22 cellular contexts compared by ENCODE assay signal in genomic region chr18:48852792-48853191, GRCh38.
DNase-seq lines count a peak whose midpoint lies in the region; ATAC-seq, FAIRE-seq and TF ChIP-seq lines count a peak whose summit lies in the region.
"Had no signal": no experiment of that assay in that cellular context is flagged by ENCODE, and none has a peak within 500 bp of the region (broad histone marks: within the 10 kb centered on the region; RNA-seq: fewer than 3 reads in every experiment).

No MANE protein-coding gene starts in this region.

- H3K36me3 ChIP-seq in BLaER1: peaks cover 15% of the 10 kb centered on the region; the same call in 1 of the 2 replicates
- H3K36me3 ChIP-seq: ovary, thoracic aorta had no signal

- H3K4me3 Mint-ChIP-seq in CD4-positive, alpha-beta T cell: peak overlapping the region; percentile 14
- H3K4me3 Mint-ChIP-seq in activated T-helper 1 cell treated with anti-CD3 and anti-CD28 coated beads, Interleukin-12 subunit alpha, Interleukin-12 subunit beta, Interleukin-2, Interleukin-4 antibody, amounts not matched to agents 30 ng/mL and 10 ng/mL and 1 ng/mL, durations not matched to agents 14 hours and 24 hours and 36 hours: no peak overlapping the region
- H3K4me3 Mint-ChIP-seq in naive thymus-derived CD8-positive, alpha-beta T cell: peak overlapping the region in 5 of 10 donors; percentile 4 to 62 (median 47)
- H3K4me3 Mint-ChIP-seq: activated T-cell treated with anti-CD3 and anti-CD28 coated beads, Interleukin-2, amount 50 U/mL, for 72 hours; CD4-positive, CD25-positive, alpha-beta regulatory T cell; stimulated activated memory B cell treated with anti-CD40 and anti-IgM and Interleukin-4, amounts not matched to agents 10 μg/mL and 1 μg/mL and 100 μg/mL, for 72 hours had no signal

- peak overlapping the region; percentile 26 for H3K27ac Mint-ChIP-seq in CD4-positive, alpha-beta T cell
- H3K27ac Mint-ChIP-seq in activated T-helper 1 cell treated with anti-CD3 and anti-CD28 coated beads, Interleukin-12 subunit alpha, Interleukin-12 subunit beta, Interleukin-2, Interleukin-4 antibody, amounts not matched to agents 30 ng/mL and 10 ng/mL and 1 ng/mL, durations not matched to agents 14 hours and 24 hours and 36 hours: peak overlapping the region; percentile 13
- H3K27ac Mint-ChIP-seq in naive thymus-derived CD8-positive, alpha-beta T cell: peak overlapping the region in 7 of 10 donors; percentile 22 to 77 (median 61)
- H3K27ac Mint-ChIP-seq: activated T-cell treated with anti-CD3 and anti-CD28 coated beads, Interleukin-2, amount 50 U/mL, for 72 hours; stimulated activated memory B cell treated with anti-CD40 and anti-IgM and Interleukin-4, amounts not matched to agents 10 μg/mL and 1 μg/mL and 100 μg/mL, for 72 hours had no signal

- H3K4me1 ChIP-seq in BLaER1: peaks cover 55% of the 10 kb centered on the region

- DNase-seq in CD4-positive, alpha-beta T cell: peak in 1 of 10 experiments; percentile 16
- no peak for DNase-seq in activated T-helper 1 cell treated with anti-CD3 and anti-CD28 coated beads, Interleukin-12 subunit alpha, Interleukin-12 subunit beta, Interleukin-2, Interleukin-4 antibody, amounts not matched to agents 30 ng/mL and 10 ng/mL and 1 ng/mL, durations not matched to agents 14 hours and 24 hours and 36 hours (ENCODE audit: low spot score)
- DNase-seq in naive thymus-derived CD8-positive, alpha-beta T cell: peak in 3 of 10 donors; percentile 26 to 56 (median 43)
- DNase-seq in RCC 7860 (ENCODE audit: low spot score) (no peak), kidney tubule cell (ENCODE audit: low spot score) (no peak), retina (no peak)
- DNase-seq: activated CD4-positive, CD25-positive, alpha-beta regulatory T cell; CD4-positive, CD25-positive, alpha-beta regulatory T cell; DMS153; effector memory CD4-positive, alpha-beta T cell; foreskin fibroblast; mesendoderm; NCI-H187 treated with DMSO at 0.1 percent for 48 hours; NCI-H2227 treated with DMSO at 0.1 percent for 48 hours; ovary had no signal

- H4K20me1 ChIP-seq in BLaER1: no peaks in the 10 kb centered on the region

- no peak overlapping the region for H3K4me3 ChIP-seq in BLaER1
- H3K4me3 ChIP-seq: ovary, thoracic aorta had no signal

- no peaks in the 10 kb centered on the region for H3K9me3 ChIP-seq in BLaER1
- H3K9me3 ChIP-seq in CD4-positive, alpha-beta T cell (ENCODE audit: control insufficient read depth, low read length): no peaks in the 10 kb centered on the region
- H3K9me3 ChIP-seq: ovary, SK-N-SH, thoracic aorta had no signal

- TF ChIP-seq CTCF in CD4-positive, alpha-beta T cell (IDR thresholded peaks at IDR 0.05): no peak

- H3K27me3 Mint-ChIP-seq in CD4-positive, alpha-beta T cell: no peaks in the 10 kb centered on the region
- H3K27me3 Mint-ChIP-seq in activated T-helper 1 cell treated with anti-CD3 and anti-CD28 coated beads, Interleukin-12 subunit alpha, Interleukin-12 subunit beta, Interleukin-2, Interleukin-4 antibody, amounts not matched to agents 30 ng/mL and 10 ng/mL and 1 ng/mL, durations not matched to agents 14 hours and 24 hours and 36 hours (ENCODE audit: insufficient read depth): no peaks in the 10 kb centered on the region
- H3K27me3 Mint-ChIP-seq in naive thymus-derived CD8-positive, alpha-beta T cell: no peaks in the 10 kb centered on the region
- H3K27me3 Mint-ChIP-seq: CD4-positive, CD25-positive, alpha-beta regulatory T cell; stimulated activated memory B cell treated with anti-CD40 and anti-IgM and Interleukin-4, amounts not matched to agents 10 μg/mL and 1 μg/mL and 100 μg/mL, for 72 hours had no signal

- no peak overlapping the region for H3K9ac ChIP-seq in BLaER1
- H3K9ac ChIP-seq: SK-N-SH had no signal

- intact Hi-C loops in CD4-positive, alpha-beta T cell (cut with DNase I, micrococcal nuclease): no loop called here
- intact Hi-C loops in activated T-helper 1 cell treated with anti-CD3 and anti-CD28 coated beads, Interleukin-12 subunit alpha, Interleukin-12 subunit beta, Interleukin-2, Interleukin-4 antibody, amounts not matched to agents 30 ng/mL and 10 ng/mL and 1 ng/mL, durations not matched to agents 14 hours and 24 hours and 36 hours (cut with micrococcal nuclease): loop anchor here (1.0 kb wide), 1 partner anchor 17 kb away; no protein-coding TSS in a partner anchor

- no peak for FAIRE-seq in RCC 7860 (lab: Jason Lieb, UNC)

- H3K4me1 Mint-ChIP-seq in CD4-positive, alpha-beta T cell (ENCODE audit: low read depth): peaks cover 56% of the 10 kb centered on the region
- peaks cover 27% of the 10 kb centered on the region for H3K4me1 Mint-ChIP-seq in activated T-helper 1 cell treated with anti-CD3 and anti-CD28 coated beads, Interleukin-12 subunit alpha, Interleukin-12 subunit beta, Interleukin-2, Interleukin-4 antibody, amounts not matched to agents 30 ng/mL and 10 ng/mL and 1 ng/mL, durations not matched to agents 14 hours and 24 hours and 36 hours (ENCODE audit: low read depth)
- H3K4me1 Mint-ChIP-seq in naive thymus-derived CD8-positive, alpha-beta T cell: peaks cover 27 to 42% (median 35%) of the 10 kb centered on the region in 4 donors

- no peaks in the 10 kb centered on the region for H3K9me3 Mint-ChIP-seq in CD4-positive, alpha-beta T cell
- H3K9me3 Mint-ChIP-seq in activated T-helper 1 cell treated with anti-CD3 and anti-CD28 coated beads, Interleukin-12 subunit alpha, Interleukin-12 subunit beta, Interleukin-2, Interleukin-4 antibody, amounts not matched to agents 30 ng/mL and 10 ng/mL and 1 ng/mL, durations not matched to agents 14 hours and 24 hours and 36 hours: no peaks in the 10 kb centered on the region
- no peaks in the 10 kb centered on the region for H3K9me3 Mint-ChIP-seq in naive thymus-derived CD8-positive, alpha-beta T cell
- H3K9me3 Mint-ChIP-seq: activated T-cell treated with anti-CD3 and anti-CD28 coated beads, Interleukin-2, amount 50 U/mL, for 72 hours; CD4-positive, CD25-positive, alpha-beta regulatory T cell; stimulated activated memory B cell treated with anti-CD40 and anti-IgM and Interleukin-4, amounts not matched to agents 10 μg/mL and 1 μg/mL and 100 μg/mL, for 72 hours had no signal

- CTCF ChIA-PET in CD4-positive, alpha-beta T cell (lab: Charles Lee): no interaction called here

- H3K27me3 ChIP-seq in BLaER1: no peaks in the 10 kb centered on the region
- H3K27me3 ChIP-seq in CD4-positive, alpha-beta T cell (ENCODE audit: control insufficient read depth, insufficient read depth, low read length): no peaks in the 10 kb centered on the region
- H3K27me3 ChIP-seq: ovary had no signal

- peak; percentile 78 for ATAC-seq in CD4-positive, alpha-beta T cell (ENCODE audit: poor library complexity)
- peak; percentile 59 to 81 for ATAC-seq in naive thymus-derived CD8-positive, alpha-beta T cell
- ATAC-seq: HCT116; stimulated activated memory B cell treated with anti-CD40 and anti-IgM and Interleukin-4, amounts not matched to agents 10 μg/mL and 1 μg/mL and 100 μg/mL, for 72 hours had no signal

- peak overlapping the region; percentile 97 for H3K4me2 ChIP-seq in BLaER1
- H3K4me2 ChIP-seq: SK-N-SH had no signal

- POLR2A ChIA-PET in CD4-positive, alpha-beta T cell (lab: Charles Lee): interaction anchor here (1.0 to 1.1 kb wide), 2 partner anchors 9 kb away, joined by 3 to 4 read pairs; no protein-coding TSS in a partner anchor
- POLR2A ChIA-PET in naive thymus-derived CD8-positive, alpha-beta T cell (lab: Charles Lee): interaction anchor here (1.0 kb wide), 1 partner anchor 9 kb away, joined by 6 read pairs; no protein-coding TSS in a partner anchor

- H3K27ac ChIP-seq in BLaER1: no peak overlapping the region
- H3K27ac ChIP-seq in CD4-positive, alpha-beta T cell (ENCODE audit: low read depth, low read length): no peak overlapping the region
- H3K27ac ChIP-seq: HL-60, ovary had no signal

- no peaks in the 10 kb centered on the region for H3K36me3 Mint-ChIP-seq in CD4-positive, alpha-beta T cell (ENCODE audit: low read depth)
- peaks cover 1% of the 10 kb centered on the region for H3K36me3 Mint-ChIP-seq in activated T-helper 1 cell treated with anti-CD3 and anti-CD28 coated beads, Interleukin-12 subunit alpha, Interleukin-12 subunit beta, Interleukin-2, Interleukin-4 antibody, amounts not matched to agents 30 ng/mL and 10 ng/mL and 1 ng/mL, durations not matched to agents 14 hours and 24 hours and 36 hours (ENCODE audit: low read depth)
- H3K36me3 Mint-ChIP-seq in naive thymus-derived CD8-positive, alpha-beta T cell: no peaks in the 10 kb centered on the region
- H3K36me3 Mint-ChIP-seq: CD4-positive, CD25-positive, alpha-beta regulatory T cell; stimulated activated memory B cell treated with anti-CD40 and anti-IgM and Interleukin-4, amounts not matched to agents 10 μg/mL and 1 μg/mL and 100 μg/mL, for 72 hours had no signal
